In the genomic region with DNA sequence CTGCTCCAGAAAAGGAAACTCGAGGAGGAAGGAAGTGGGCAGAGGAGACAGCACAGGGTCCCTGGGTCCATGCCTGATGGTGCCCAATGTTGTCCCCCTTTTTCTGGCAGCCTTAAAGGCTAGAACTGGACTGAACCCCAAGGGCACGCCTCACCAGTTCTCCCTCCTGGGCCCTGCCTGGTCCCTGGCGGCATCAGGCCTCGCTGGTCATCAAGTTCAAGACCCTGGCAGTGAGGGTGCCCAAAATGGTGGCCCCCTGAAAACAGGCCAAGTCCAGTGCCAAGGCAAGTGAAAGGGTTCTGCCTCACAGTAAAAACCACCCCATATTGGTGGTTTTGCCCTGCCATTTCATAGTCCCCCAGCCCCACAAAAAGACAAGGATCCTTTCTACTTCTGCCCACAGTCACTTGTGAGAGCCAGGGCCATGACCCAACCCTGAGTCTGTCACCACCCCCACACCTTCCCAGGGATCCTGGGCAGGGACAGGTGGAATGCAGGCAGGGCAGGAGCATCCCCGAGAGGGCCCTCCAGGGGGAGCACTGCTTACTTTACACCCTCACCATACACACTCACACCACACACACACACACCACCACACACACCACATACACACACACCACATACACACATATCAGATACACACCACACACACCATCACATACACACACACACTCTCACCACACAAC, we compare ENCODE assay signal across 8 cellular contexts.
DNase-seq lines count a peak whose midpoint lies in the region; ATAC-seq and TF ChIP-seq lines count a peak whose summit lies in the region.

No MANE protein-coding gene starts in this region.

- DNase-seq in CD8-positive, alpha-beta T cell: no peak
- no peak for DNase-seq in activated naive CD8-positive, alpha-beta T cell treated with anti-CD3 and anti-CD28 coated beads for 36 hours
- DNase-seq in foreskin fibroblast (no peak), HuH-7.5 (ENCODE audit: low spot score) (no peak), dorsolateral prefrontal cortex (no peak), NCI-H1436 treated with DMSO at 0.1 percent for 48 hours (lab: John Stamatoyannopoulos, UW) (no peak)

- no peak overlapping the region for H3K4me3 Mint-ChIP-seq in CD8-positive, alpha-beta T cell
- no peak overlapping the region for H3K4me3 Mint-ChIP-seq in activated naive CD8-positive, alpha-beta T cell treated with anti-CD3 and anti-CD28 coated beads for 36 hours

- intact Hi-C loops in CD8-positive, alpha-beta T cell (cut with DNase I, micrococcal nuclease): loop anchor here (5.0 kb wide), 2 partner anchors 118 to 332 kb away; no protein-coding TSS in a partner anchor
- intact Hi-C loops in dorsolateral prefrontal cortex (cut with DNase I): loop anchor here (10.0 kb wide), 4 partner anchors 325 to 1665 kb away; no protein-coding TSS in a partner anchor

- peaks cover 15% of the 10 kb centered on the region for H3K4me1 Mint-ChIP-seq in CD8-positive, alpha-beta T cell (ENCODE audit: low read depth)
- H3K4me1 Mint-ChIP-seq in activated naive CD8-positive, alpha-beta T cell treated with anti-CD3 and anti-CD28 coated beads for 36 hours: peaks cover 13% of the 10 kb centered on the region

- H3K27ac ChIP-seq in CD8-positive, alpha-beta T cell (ENCODE audit: low read depth, low read length): peak overlapping the region; percentile 15
- H3K27ac ChIP-seq in dorsolateral prefrontal cortex: no peak overlapping the region

- POLR2A ChIA-PET in CD8-positive, alpha-beta T cell (lab: Charles Lee): no interaction called here

- ATAC-seq in CD8-positive, alpha-beta T cell: no peak
- ATAC-seq in GM19351 (IDR thresholded peaks at IDR 0.05; ENCODE audit: unreplicated experiment) (peak; percentile 35), HG03196 (IDR thresholded peaks at IDR 0.05; ENCODE audit: unreplicated experiment) (peak; percentile 29)

- H3K36me3 Mint-ChIP-seq in CD8-positive, alpha-beta T cell: no peaks in the 10 kb centered on the region
- H3K36me3 Mint-ChIP-seq in activated naive CD8-positive, alpha-beta T cell treated with anti-CD3 and anti-CD28 coated beads for 36 hours: no peaks in the 10 kb centered on the region

- H3K4me1 ChIP-seq in CD8-positive, alpha-beta T cell (ENCODE audit: insufficient read depth, low read length): peaks cover 21% of the 10 kb centered on the region

- H3K4me3 ChIP-seq in CD8-positive, alpha-beta T cell (ENCODE audit: low read depth, low read length): no peak overlapping the region
- H3K4me3 ChIP-seq in foreskin fibroblast (ENCODE audit: low read depth in 1 of 2, low read length in 2 of 2) (no peak overlapping the region), dorsolateral prefrontal cortex (no peak overlapping the region)

- no peak overlapping the region for H3K27ac Mint-ChIP-seq in CD8-positive, alpha-beta T cell
- H3K27ac Mint-ChIP-seq in activated naive CD8-positive, alpha-beta T cell treated with anti-CD3 and anti-CD28 coated beads for 36 hours: peak overlapping the region; percentile 26

- no peaks in the 10 kb centered on the region for H3K27me3 ChIP-seq in CD8-positive, alpha-beta T cell (ENCODE audit: insufficient read depth, low read length)
- H3K27me3 ChIP-seq in dorsolateral prefrontal cortex: no peaks in the 10 kb centered on the region

- H3K9me3 Mint-ChIP-seq in CD8-positive, alpha-beta T cell: peaks cover 15% of the 10 kb centered on the region
- H3K9me3 Mint-ChIP-seq in activated naive CD8-positive, alpha-beta T cell treated with anti-CD3 and anti-CD28 coated beads for 36 hours: peaks cover 13% of the 10 kb centered on the region

- H3K36me3 ChIP-seq in CD8-positive, alpha-beta T cell (ENCODE audit: insufficient read depth, low read length): no peaks in the 10 kb centered on the region

- no peaks in the 10 kb centered on the region for H3K9me3 ChIP-seq in CD8-positive, alpha-beta T cell (ENCODE audit: low read length)

- H3K27me3 Mint-ChIP-seq in CD8-positive, alpha-beta T cell (ENCODE audit: low read depth): peaks cover 8% of the 10 kb centered on the region
- H3K27me3 Mint-ChIP-seq in activated naive CD8-positive, alpha-beta T cell treated with anti-CD3 and anti-CD28 coated beads for 36 hours: peaks cover 13% of the 10 kb centered on the region

- CTCF ChIA-PET in CD8-positive, alpha-beta T cell (lab: Charles Lee): no interaction called here

- TF ChIP-seq CTCF in CD8-positive, alpha-beta T cell (IDR thresholded peaks at IDR 0.05): no peak
- TF ChIP-seq CTCF in foreskin fibroblast (IDR thresholded peaks at IDR 0.05; ENCODE audit: low read depth, low read length) (no peak), dorsolateral prefrontal cortex (IDR thresholded peaks at IDR 0.05 in 54 of 56, conservative IDR thresholded peaks at IDR 0.05 in 2 of 56; ENCODE audit: low read depth in 1 of 56, partially characterized antibody in 56 of 56) (no peak)
